Comparison of ENCODE assay signal across 8 cellular contexts in genomic region chr17:40450175-40450574, GRCh38. TPM values are rescaled to one million over a fixed set of nuclear protein-coding genes. Genes with fewer than 3 reads are reported as not detected.
DNase-seq lines count a peak whose midpoint lies in the region; ATAC-seq and TF ChIP-seq lines count a peak whose summit lies in the region.

No MANE protein-coding gene starts in this region.

- H3K4me1 ChIP-seq in cardiac muscle cell (ENCODE audit: low read depth) (peaks cover 26% of the 10 kb centered on the region), PC-9 (replicated peaks; ENCODE audit: insufficient read depth) (peaks cover 51% of the 10 kb centered on the region), neural progenitor cell (peaks cover 4% of the 10 kb centered on the region)

- H4K20me1 ChIP-seq in PC-9 (ENCODE audit: insufficient read depth) (no peaks in the 10 kb centered on the region), neural progenitor cell (ENCODE audit: low read depth) (no peaks in the 10 kb centered on the region)

- H3K4me3 ChIP-seq in cardiac muscle cell (no peak overlapping the region), PC-9 (no peak overlapping the region), neural progenitor cell (no peak overlapping the region)

- intact Hi-C loops in Right ventricle myocardium superior (cut with DNase I): no loop called here
- intact Hi-C loops in PC-9 (cut with micrococcal nuclease; ENCODE audit: unreplicated experiment): no loop called here

- CTCF ChIA-PET in PC-9 (lab: Charles Lee): interaction anchor here (0.5 to 0.8 kb wide), 4 partner anchors 33 to 912 kb away, joined by 3 read pairs; partner anchors contain the start of gene TOP2A

- H3K36me3 ChIP-seq in cardiac muscle cell (peaks cover 11% of the 10 kb centered on the region), PC-9 (ENCODE audit: low read depth) (no peaks in the 10 kb centered on the region), neural progenitor cell (no peaks in the 10 kb centered on the region)

- H3K27ac Mint-ChIP-seq in neural progenitor cell: no peak overlapping the region

- no TSS peak for BruUV-seq in PC-9 (replicated peaks; lab: Mats Ljungman, UMichigan)

- DNase-seq in cardiac muscle cell (ENCODE audit: low read depth in 1 of 2, low spot score in 1 of 2) (no peak), Right ventricle myocardium superior (no peak), PC-9 (peak in 1 of 2 experiments; percentile 43), cerebellar cortex (ENCODE audit: low spot score) (peak; percentile 37), neural progenitor cell (ENCODE audit: low spot score) (peak; percentile 49), amniotic stem cell (lab: John Stamatoyannopoulos, UW) (no peak), DMS79 (lab: John Stamatoyannopoulos, UW) (no peak)

- H3K9me3 Mint-ChIP-seq in neural progenitor cell: no peaks in the 10 kb centered on the region

- no peaks in the 10 kb centered on the region for H3K9me3 ChIP-seq in cardiac muscle cell (ENCODE audit: low read depth)
- no peaks in the 10 kb centered on the region for H3K9me3 ChIP-seq in PC-9 (ENCODE audit: insufficient read depth, low read depth)
- no peaks in the 10 kb centered on the region for H3K9me3 ChIP-seq in neural progenitor cell (ENCODE audit: low read depth)

- TF ChIP-seq CTCF in cardiac muscle cell (IDR thresholded peaks at IDR 0.05; ENCODE audit: low read depth, low read length) (peak; percentile 63), PC-9 (conservative IDR thresholded peaks at IDR 0.05) (peak; percentile 75), neural progenitor cell (IDR thresholded peaks at IDR 0.05) (peak; percentile 57)

- peaks cover 15% of the 10 kb centered on the region for H3K4me1 Mint-ChIP-seq in neural progenitor cell

- H3K79me2 ChIP-seq in PC-9 (ENCODE audit: low read depth): no peaks in the 10 kb centered on the region; the same call in 1 of the 2 replicates
- peaks cover 3% of the 10 kb centered on the region for H3K79me2 ChIP-seq in neural progenitor cell (ENCODE audit: low read depth)

- H3K9ac ChIP-seq in neural progenitor cell: no peak overlapping the region

- peaks cover 7% of the 10 kb centered on the region for H3K36me3 Mint-ChIP-seq in neural progenitor cell

- H3K4me2 ChIP-seq in PC-9 (no peak overlapping the region), neural progenitor cell (no peak overlapping the region)

- H3F3A ChIP-seq in PC-9 (ENCODE audit: insufficient read depth, low read depth): 0 out of 2 replicates have a peak, but pooled peaks cover 6% of the 10 kb centered on the region
- H3F3A ChIP-seq in neural progenitor cell (ENCODE audit: low read depth): peaks cover 2% of the 10 kb centered on the region

- no peak overlapping the region for H3K4me3 Mint-ChIP-seq in neural progenitor cell

- H3K27me3 Mint-ChIP-seq in neural progenitor cell (ENCODE audit: insufficient read depth, low read depth): peaks cover 2% of the 10 kb centered on the region

- POLR2A ChIA-PET in PC-9 (lab: Charles Lee; ENCODE audit: unreplicated experiment): interaction anchor here (0.6 kb wide), 1 partner anchor 60 kb away, joined by 8 read pairs; no protein-coding TSS in a partner anchor

- no peaks in the 10 kb centered on the region for H3K27me3 ChIP-seq in cardiac muscle cell
- no peaks in the 10 kb centered on the region for H3K27me3 ChIP-seq in PC-9 (ENCODE audit: insufficient read depth, low read depth)
- H3K27me3 ChIP-seq in neural progenitor cell: no peaks in the 10 kb centered on the region

- H3K9me2 ChIP-seq in PC-9 (ENCODE audit: insufficient read depth): no peaks in the 10 kb centered on the region

- H2AFZ ChIP-seq in PC-9 (no peak overlapping the region), neural progenitor cell (replicated peaks) (no peak overlapping the region)

- H3K27ac ChIP-seq in cardiac muscle cell: no peak overlapping the region
- H3K27ac ChIP-seq in PC-9: no peak overlapping the region
- H3K27ac ChIP-seq in neural progenitor cell: no peak overlapping the region

- ATAC-seq in Right ventricle myocardium superior (ENCODE audit: poor library complexity) (no peak), HG02981 (IDR thresholded peaks at IDR 0.05; ENCODE audit: unreplicated experiment) (no peak)

RNA-seq across cellular contexts. Expression of gene IGFBP4, which starts 6.9 kb away (rescaled TPM):
- total RNA-seq in cardiac muscle cell (41.7 and 87.4 TPM in 2 replicates), Right ventricle myocardium superior (157 TPM), PC-9 (2021) (138 and 211 TPM in 2 replicates), neural progenitor cell (ENCODE audit: low replicate concordance) (14.4 and 20.3 TPM in 2 replicates)
- polyA plus RNA-seq in cardiac muscle cell: 109 and 215 TPM in 2 replicates

RNA-seq across cellular contexts. Expression of gene TOP2A, which starts 32.5 kb away (rescaled TPM):
- total RNA-seq in cardiac muscle cell (11.1 and 127 TPM in 2 replicates), Right ventricle myocardium superior (2.9 TPM), PC-9 (2021) (156 and 235 TPM in 2 replicates), neural progenitor cell (ENCODE audit: low replicate concordance) (566 and 968 TPM in 2 replicates)
- polyA plus RNA-seq in cardiac muscle cell: 21.7 and 168 TPM in 2 replicates

RNA-seq across cellular contexts. Expression of gene TNS4, which starts 51.2 kb away (rescaled TPM):
- total RNA-seq in cardiac muscle cell: not detected in 2 replicates
- polyA plus RNA-seq in cardiac muscle cell: not detected in 2 replicates
- total RNA-seq in Right ventricle myocardium superior: not detected
- 17.4 and 23.5 TPM in 2 replicates for total RNA-seq in PC-9 (2021)
- not detected in 2 replicates for total RNA-seq in neural progenitor cell (ENCODE audit: low replicate concordance)

Comparison
In these comparisons a context has a peak if more than half of its experiments do, and no peak if none do; other contexts are left out.
1. DNase-seq: peak in cerebellar cortex (single experiment) and neural progenitor cell (single experiment); none in cardiac muscle cell (0 of 2), Right ventricle myocardium superior (single experiment), amniotic stem cell (single experiment) and DMS79 (single experiment).
2. RNA of gene TNS4, which starts 51.2 kb away (total RNA-seq): 17.4 to 23.5 TPM in PC-9; not detected in Right ventricle myocardium superior (single experiment), not detected in cardiac muscle cell and not detected in neural progenitor cell; every median in the first group is over 10 times any median in the second.
3. Peak in every context shown above with its lines, with median percentiles within 50 percentile points of each other: CTCF ChIP-seq.